In genomic region chr6:38320817-38321216, GRCh38 we compare ENCODE assay signal across 1 cellular context.
TF ChIP-seq lines count a peak whose summit lies in the region.

No MANE protein-coding gene starts in this region.

TF ChIP-seq in GM12878, 131 proteins besides CTCF, POLR2A, EP300 and RAD21 (continued from another document):
- TF ChIP-seq, protein P1, sequence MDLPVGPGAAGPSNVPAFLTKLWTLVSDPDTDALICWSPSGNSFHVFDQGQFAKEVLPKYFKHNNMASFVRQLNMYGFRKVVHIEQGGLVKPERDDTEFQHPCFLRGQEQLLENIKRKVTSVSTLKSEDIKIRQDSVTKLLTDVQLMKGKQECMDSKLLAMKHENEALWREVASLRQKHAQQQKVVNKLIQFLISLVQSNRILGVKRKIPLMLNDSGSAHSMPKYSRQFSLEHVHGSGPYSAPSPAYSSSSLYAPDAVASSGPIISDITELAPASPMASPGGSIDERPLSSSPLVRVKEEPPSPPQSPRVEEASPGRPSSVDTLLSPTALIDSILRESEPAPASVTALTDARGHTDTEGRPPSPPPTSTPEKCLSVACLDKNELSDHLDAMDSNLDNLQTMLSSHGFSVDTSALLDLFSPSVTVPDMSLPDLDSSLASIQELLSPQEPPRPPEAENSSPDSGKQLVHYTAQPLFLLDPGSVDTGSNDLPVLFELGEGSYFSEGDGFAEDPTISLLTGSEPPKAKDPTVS (IDR thresholded peaks at IDR 0.05; ENCODE audit: low read depth, low read length) = no peak
- no peak for TF ChIP-seq FOS (IDR thresholded peaks at IDR 0.05; ENCODE audit: borderline replicate concordance, extremely low read depth, insufficient read length)
- TF ChIP-seq CUX1 (IDR thresholded peaks at IDR 0.05; ENCODE audit: insufficient replicate concordance, low read depth, low read length) = peak; percentile 98
- no peak for TF ChIP-seq ZBTB4 (CRISPR knock-in tag; IDR thresholded peaks at IDR 0.05)
- TF ChIP-seq EGR1 (IDR thresholded peaks at IDR 0.05; ENCODE audit: borderline replicate concordance in 1 of 2, low read depth in 2 of 2, low read length in 2 of 2) = no peak
- TF ChIP-seq SUPT20H (IDR thresholded peaks at IDR 0.05; ENCODE audit: borderline replicate concordance, control insufficient read depth, low read depth, low read length) = no peak
- TF ChIP-seq ZNF207 (IDR thresholded peaks at IDR 0.05; ENCODE audit: borderline replicate concordance) = no peak
- TF ChIP-seq HDGF (IDR thresholded peaks at IDR 0.05) = no peak
- TF ChIP-seq BACH1 (IDR thresholded peaks at IDR 0.05; ENCODE audit: borderline replicate concordance) = no peak
- no peak for TF ChIP-seq RBBP5 (conservative IDR thresholded peaks at IDR 0.05)
- TF ChIP-seq POU2F2 (IDR thresholded peaks at IDR 0.05; ENCODE audit: borderline replicate concordance, low read depth, low read length) = 0 out of 3 replicates have a peak, but pooled peaks have one; percentile 29
- no peak for TF ChIP-seq ZZZ3 (IDR thresholded peaks at IDR 0.05; ENCODE audit: control insufficient read depth, insufficient read length, low read depth)
- TF ChIP-seq TCF7 (IDR thresholded peaks at IDR 0.05; ENCODE audit: borderline replicate concordance) = peak; percentile 80
- TF ChIP-seq IKZF1 (conservative IDR thresholded peaks at IDR 0.05) = no peak
- no peak for TF ChIP-seq MLLT1 (IDR thresholded peaks at IDR 0.05)
- no peak for TF ChIP-seq FOXK2 (IDR thresholded peaks at IDR 0.05)
- TF ChIP-seq, protein P2, sequence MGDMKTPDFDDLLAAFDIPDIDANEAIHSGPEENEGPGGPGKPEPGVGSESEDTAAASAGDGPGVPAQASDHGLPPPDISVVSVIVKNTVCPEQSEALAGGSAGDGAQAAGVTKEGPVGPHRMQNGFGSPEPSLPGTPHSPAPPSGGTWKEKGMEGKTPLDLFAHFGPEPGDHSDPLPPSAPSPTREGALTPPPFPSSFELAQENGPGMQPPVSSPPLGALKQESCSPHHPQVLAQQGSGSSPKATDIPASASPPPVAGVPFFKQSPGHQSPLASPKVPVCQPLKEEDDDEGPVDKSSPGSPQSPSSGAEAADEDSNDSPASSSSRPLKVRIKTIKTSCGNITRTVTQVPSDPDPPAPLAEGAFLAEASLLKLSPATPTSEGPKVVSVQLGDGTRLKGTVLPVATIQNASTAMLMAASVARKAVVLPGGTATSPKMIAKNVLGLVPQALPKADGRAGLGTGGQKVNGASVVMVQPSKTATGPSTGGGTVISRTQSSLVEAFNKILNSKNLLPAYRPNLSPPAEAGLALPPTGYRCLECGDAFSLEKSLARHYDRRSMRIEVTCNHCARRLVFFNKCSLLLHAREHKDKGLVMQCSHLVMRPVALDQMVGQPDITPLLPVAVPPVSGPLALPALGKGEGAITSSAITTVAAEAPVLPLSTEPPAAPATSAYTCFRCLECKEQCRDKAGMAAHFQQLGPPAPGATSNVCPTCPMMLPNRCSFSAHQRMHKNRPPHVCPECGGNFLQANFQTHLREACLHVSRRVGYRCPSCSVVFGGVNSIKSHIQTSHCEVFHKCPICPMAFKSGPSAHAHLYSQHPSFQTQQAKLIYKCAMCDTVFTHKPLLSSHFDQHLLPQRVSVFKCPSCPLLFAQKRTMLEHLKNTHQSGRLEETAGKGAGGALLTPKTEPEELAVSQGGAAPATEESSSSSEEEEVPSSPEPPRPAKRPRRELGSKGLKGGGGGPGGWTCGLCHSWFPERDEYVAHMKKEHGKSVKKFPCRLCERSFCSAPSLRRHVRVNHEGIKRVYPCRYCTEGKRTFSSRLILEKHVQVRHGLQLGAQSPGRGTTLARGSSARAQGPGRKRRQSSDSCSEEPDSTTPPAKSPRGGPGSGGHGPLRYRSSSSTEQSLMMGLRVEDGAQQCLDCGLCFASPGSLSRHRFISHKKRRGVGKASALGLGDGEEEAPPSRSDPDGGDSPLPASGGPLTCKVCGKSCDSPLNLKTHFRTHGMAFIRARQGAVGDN (IDR thresholded peaks at IDR 0.05) = no peak
- no peak for TF ChIP-seq PKNOX1 (IDR thresholded peaks at IDR 0.05)
- no peak for TF ChIP-seq ESRRA (IDR thresholded peaks at IDR 0.05; ENCODE audit: low read length)
- no peak for TF ChIP-seq SUZ12 (IDR thresholded peaks at IDR 0.05; ENCODE audit: unreplicated experiment)
- TF ChIP-seq RAD51 (IDR thresholded peaks at IDR 0.05) = no peak
- TF ChIP-seq PAX8 (IDR thresholded peaks at IDR 0.05) = no peak
- no peak for TF ChIP-seq ZBTB33 (IDR thresholded peaks at IDR 0.05)
- peak; percentile 53; the same call in 1 of the 2 replicates for TF ChIP-seq MTA3 (IDR thresholded peaks at IDR 0.05; ENCODE audit: borderline replicate concordance, low read length)
- peak; percentile 93 for TF ChIP-seq BCL11A (IDR thresholded peaks at IDR 0.05; ENCODE audit: low read depth, low read length)
- no peak for TF ChIP-seq TARDBP (IDR thresholded peaks at IDR 0.05; ENCODE audit: borderline replicate concordance)
- no peak for TF ChIP-seq HDAC6 (IDR thresholded peaks at IDR 0.05; ENCODE audit: unreplicated experiment)
- no peak for TF ChIP-seq BCLAF1 (IDR thresholded peaks at IDR 0.05)
- peak; percentile 92 for TF ChIP-seq RUNX3 (IDR thresholded peaks at IDR 0.05; ENCODE audit: low read length)
- TF ChIP-seq STAT3 (IDR thresholded peaks at IDR 0.05; ENCODE audit: low read depth, low read length) = no peak
- TF ChIP-seq SREBF2 (IDR thresholded peaks at IDR 0.05; ENCODE audit: low read length) = no peak
- peak; percentile 35; the same call in 1 of the 2 replicates for TF ChIP-seq CREB1 (IDR thresholded peaks at IDR 0.05; ENCODE audit: low read depth)
- no peak for TF ChIP-seq CHD4 (IDR thresholded peaks at IDR 0.05)
- TF ChIP-seq CBX3 (IDR thresholded peaks at IDR 0.05; ENCODE audit: borderline replicate concordance, low read depth) = no peak
- no peak for TF ChIP-seq KAT2A (conservative IDR thresholded peaks at IDR 0.05; ENCODE audit: control insufficient read depth, low read depth, low read length)
- TF ChIP-seq SPI1 (IDR thresholded peaks at IDR 0.05; ENCODE audit: borderline replicate concordance, insufficient read depth, low read depth, low read length) = 0 out of 2 replicates have a peak, but pooled peaks have one; percentile 13
- no peak for TF ChIP-seq HDAC2 (IDR thresholded peaks at IDR 0.05)
- TF ChIP-seq SMAD5 (IDR thresholded peaks at IDR 0.05; ENCODE audit: low read depth) = no peak
- no peak for TF ChIP-seq SREBF1 (IDR thresholded peaks at IDR 0.05; ENCODE audit: low read length)
- TF ChIP-seq PAX5 (IDR thresholded peaks at IDR 0.05; ENCODE audit: borderline replicate concordance, low read depth, low read length) = peak; percentile 69; the same call in 1 of the 2 replicates
- no peak for TF ChIP-seq RELA (IDR thresholded peaks at IDR 0.05; ENCODE audit: borderline replicate concordance, partially characterized antibody)
TF ChIP-seq in GM12878: peak in this region for 32.
